In the genomic region with DNA sequence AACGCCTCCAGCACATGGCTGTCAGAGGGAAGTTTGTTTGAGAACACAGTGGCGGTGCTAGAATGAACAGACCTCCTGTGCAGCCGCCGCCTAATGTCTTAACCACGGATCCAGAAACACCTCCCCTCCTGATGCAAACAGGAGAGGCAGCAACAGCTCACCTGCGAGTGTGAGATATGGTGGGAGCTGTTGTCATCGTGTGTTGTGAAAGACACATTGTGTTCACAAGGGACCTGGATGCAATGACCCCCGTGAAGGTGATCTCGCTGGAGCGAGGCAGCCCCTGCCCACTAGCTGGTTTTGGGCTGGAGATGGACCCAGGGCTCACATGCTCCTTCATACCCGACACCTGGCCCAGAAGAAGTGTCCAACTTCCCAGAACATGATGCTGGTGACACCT, we compare ENCODE assay signal across 28 cellular contexts.
"Had no signal": no experiment of that assay in that cellular context is flagged by ENCODE, and none has a peak within 500 bp of the region (broad histone marks: within the 10 kb centered on the region; RNA-seq: fewer than 3 reads in every experiment).

No MANE protein-coding gene starts in this region.

- H3K9me3 ChIP-seq: ascending aorta, colonic mucosa, gastrocnemius medialis had no signal

- H3K4me3 Mint-ChIP-seq: activated B cell treated with CpG ODN at 0.5 μM for 24 hours; activated CD4-positive, alpha-beta memory T cell treated with anti-CD3 and anti-CD28 coated beads for 36 hours; activated CD8-positive, alpha-beta T cell treated with anti-CD3 and anti-CD28 coated beads, Interleukin-2, amount 10 ng/mL, durations not matched to agents 7 days and 5 days; activated naive CD4-positive, alpha-beta T cell treated with anti-CD3 and anti-CD28 coated beads, Interleukin-2, amount 10 ng/mL, durations not matched to agents 7 days and 5 days; activated naive CD8-positive, alpha-beta T cell treated with anti-CD3 and anti-CD28 coated beads, Interleukin-2, amount 10 ng/mL, durations not matched to agents 7 days and 5 days; activated T-cell treated with anti-CD3 and anti-CD28 coated beads, Interleukin-2, amount 50 U/mL, for 24 hours; activated T-cell treated with anti-CD3 and anti-CD28 coated beads, Interleukin-2, amount 50 U/mL, for 72 hours; brain; T-helper 17 cell; T-helper 2 cell treated with Interferon-gamma antibody and Interleukin-4, amounts not matched to agents 5 μg/mL and 100 μg/mL, for 36 hours had no signal

- H3K27ac ChIP-seq: ascending aorta, breast epithelium, cardiac muscle cell, colonic mucosa, epithelial cell of prostate, foreskin keratinocyte, gastrocnemius medialis, WERI-Rb-1 had no signal

- H3K4me3 ChIP-seq: ascending aorta, breast epithelium, cardiac muscle cell, colonic mucosa, gastrocnemius medialis had no signal

- H3K36me3 ChIP-seq: ascending aorta, breast epithelium, cardiac muscle cell, colonic mucosa, gastrocnemius medialis, WERI-Rb-1 had no signal

- H3K27me3 ChIP-seq: ascending aorta, cardiac muscle cell, colonic mucosa, foreskin keratinocyte, gastrocnemius medialis had no signal

- H3K27ac Mint-ChIP-seq: activated B cell treated with CpG ODN at 0.5 μM for 24 hours; activated CD4-positive, alpha-beta memory T cell treated with anti-CD3 and anti-CD28 coated beads for 36 hours; activated CD8-positive, alpha-beta T cell treated with anti-CD3 and anti-CD28 coated beads, Interleukin-2, amount 10 ng/mL, durations not matched to agents 7 days and 5 days; activated naive CD4-positive, alpha-beta T cell treated with anti-CD3 and anti-CD28 coated beads, Interleukin-2, amount 10 ng/mL, durations not matched to agents 7 days and 5 days; activated naive CD4-positive, alpha-beta T cell treated with anti-CD3 and anti-CD28 coated beads, Interleukin-2, amount 50 U/mL, for 72 hours; activated naive CD8-positive, alpha-beta T cell treated with anti-CD3 and anti-CD28 coated beads, Interleukin-2, amount 10 ng/mL, durations not matched to agents 7 days and 5 days; activated T-cell treated with anti-CD3 and anti-CD28 coated beads, Interleukin-2, amount 50 U/mL, for 24 hours; activated T-cell treated with anti-CD3 and anti-CD28 coated beads, Interleukin-2, amount 50 U/mL, for 72 hours; brain; T-helper 17 cell; T-helper 2 cell treated with Interferon-gamma antibody and Interleukin-4, amounts not matched to agents 5 μg/mL and 100 μg/mL, for 36 hours had no signal

- H3K4me1 ChIP-seq: ascending aorta, breast epithelium, colonic mucosa, foreskin keratinocyte, gastrocnemius medialis had no signal

- DNase-seq: activated B cell treated with CpG ODN at 0.5 μM for 24 hours; activated CD4-positive, alpha-beta memory T cell treated with anti-CD3 and anti-CD28 coated beads for 36 hours; activated CD4-positive, alpha-beta T cell treated with anti-CD3 and anti-CD28 coated beads for 48 hours; activated CD8-positive, alpha-beta T cell treated with anti-CD3 and anti-CD28 coated beads, Interleukin-2, amount 10 ng/mL, durations not matched to agents 7 days and 5 days; activated gamma-delta T cell; activated naive CD4-positive, alpha-beta T cell; activated naive CD4-positive, alpha-beta T cell treated with anti-CD3 and anti-CD28 coated beads, Interleukin-2, amount 10 ng/mL, durations not matched to agents 7 days and 5 days; activated naive CD8-positive, alpha-beta T cell treated with anti-CD3 and anti-CD28 coated beads, Interleukin-2, amount 10 ng/mL, durations not matched to agents 7 days and 5 days; activated T-cell treated with anti-CD3 and anti-CD28 coated beads for 4 hours; activated T-cell treated with anti-CD3 and anti-CD28 coated beads, Interleukin-2, amount 50 U/mL, for 24 hours; activated T-cell treated with anti-CD3 and anti-CD28 coated beads, Interleukin-2, amount 50 U/mL, for 72 hours; central memory CD4-positive, alpha-beta T cell; cerebellar nuclear complex; colonic mucosa; effector CD8-positive, alpha-beta T cell; foreskin keratinocyte; gastrocnemius medialis; T-helper 1 cell; T-helper 17 cell; T1000; WERI-Rb-1 had no signal

- H3K27me3 Mint-ChIP-seq: activated naive CD4-positive, alpha-beta T cell treated with anti-CD3 and anti-CD28 coated beads, Interleukin-2, amount 10 ng/mL, durations not matched to agents 7 days and 5 days; activated naive CD8-positive, alpha-beta T cell treated with anti-CD3 and anti-CD28 coated beads, Interleukin-2, amount 10 ng/mL, durations not matched to agents 7 days and 5 days had no signal

- H3K36me3 Mint-ChIP-seq: activated CD4-positive, alpha-beta memory T cell treated with anti-CD3 and anti-CD28 coated beads for 36 hours; activated naive CD4-positive, alpha-beta T cell treated with anti-CD3 and anti-CD28 coated beads, Interleukin-2, amount 10 ng/mL, durations not matched to agents 7 days and 5 days; activated naive CD4-positive, alpha-beta T cell treated with anti-CD3 and anti-CD28 coated beads, Interleukin-2, amount 50 U/mL, for 72 hours; activated naive CD8-positive, alpha-beta T cell treated with anti-CD3 and anti-CD28 coated beads, Interleukin-2, amount 10 ng/mL, durations not matched to agents 7 days and 5 days; brain had no signal

- H3K9me3 Mint-ChIP-seq: activated B cell treated with CpG ODN at 0.5 μM for 24 hours; activated CD4-positive, alpha-beta memory T cell treated with anti-CD3 and anti-CD28 coated beads for 36 hours; activated naive CD4-positive, alpha-beta T cell treated with anti-CD3 and anti-CD28 coated beads, Interleukin-2, amount 10 ng/mL, durations not matched to agents 7 days and 5 days; activated naive CD8-positive, alpha-beta T cell treated with anti-CD3 and anti-CD28 coated beads, Interleukin-2, amount 10 ng/mL, durations not matched to agents 7 days and 5 days; activated T-cell treated with anti-CD3 and anti-CD28 coated beads, Interleukin-2, amount 50 U/mL, for 24 hours; T-helper 2 cell treated with Interferon-gamma antibody and Interleukin-4, amounts not matched to agents 5 μg/mL and 100 μg/mL, for 36 hours had no signal

- H3K4me1 Mint-ChIP-seq: activated B cell treated with CpG ODN at 0.5 μM for 24 hours; activated naive CD4-positive, alpha-beta T cell treated with anti-CD3 and anti-CD28 coated beads, Interleukin-2, amount 10 ng/mL, durations not matched to agents 7 days and 5 days; activated naive CD8-positive, alpha-beta T cell treated with anti-CD3 and anti-CD28 coated beads, Interleukin-2, amount 10 ng/mL, durations not matched to agents 7 days and 5 days; T-helper 17 cell had no signal
